Comparison of ENCODE assay signal across 8 cellular contexts in genomic region chr14:30558675-30559555, GRCh38. TPM values are rescaled to one million over a fixed set of nuclear protein-coding genes. Genes with fewer than 3 reads are reported as not detected.
A peak's percentile ranks its signal among the peaks of the same experiment; 100 is the strongest.
DNase-seq lines count a peak whose midpoint lies in the region; ATAC-seq and TF ChIP-seq lines count a peak whose summit lies in the region.

TSS of gene G2E3 (plus strand) at chr14:30559158. CDS start at chr14:30581080, 21,922 bp downstream.

- peaks cover 26% of the 10 kb centered on the region for H3K36me3 Mint-ChIP-seq in activated CD4-positive, alpha-beta T cell treated with anti-CD3 and anti-CD28 coated beads for 36 hours (ENCODE audit: low read depth)

- no peak for TF ChIP-seq CTCF in AG10803 (conservative IDR thresholded peaks at IDR 0.05; ENCODE audit: low read length)
- no peak for TF ChIP-seq CTCF in choroid plexus epithelial cell (conservative IDR thresholded peaks at IDR 0.05; ENCODE audit: low read depth, low read length)

- peaks cover 33% of the 10 kb centered on the region for H3K4me1 Mint-ChIP-seq in activated CD4-positive, alpha-beta T cell treated with anti-CD3 and anti-CD28 coated beads for 36 hours

- DNase-seq in AG10803 (ENCODE audit: low read depth) (peak; percentile 81), NCI-H345 treated with DMSO at 0.1 percent for 48 hours (lab: John Stamatoyannopoulos, UW; ENCODE audit: unreplicated experiment) (peak; percentile 77), choroid plexus epithelial cell (ENCODE audit: low read depth) (peak; percentile 87), kidney tubule cell (ENCODE audit: low spot score) (peak; percentile 91)
- DNase-seq in activated CD4-positive, alpha-beta T cell treated with anti-CD3 and anti-CD28 coated beads for 36 hours: peak; percentile 93
- DNase-seq in stimulated activated CD4-positive, alpha-beta T cell treated with anti-CD3 and anti-CD28 coated beads, Interleukin-1b, Interleukin-23, amount 100 ng/mL, for 24 hours (ENCODE audit: low read depth in 4 of 4, low spot score in 1 of 4): peak; percentile 71 to 82 (median 78)

- CTCF ChIA-PET in activated CD4-positive, alpha-beta T cell treated with anti-CD3 and anti-CD28 coated beads for 36 hours (lab: Charles Lee): interaction anchor here (1.0 kb wide), 1 partner anchor 27 kb away, joined by 3 read pairs; no protein-coding TSS in a partner anchor

- ATAC-seq in GM19035 (IDR thresholded peaks at IDR 0.05; ENCODE audit: unreplicated experiment) (peak; percentile 98), HG03342 (IDR thresholded peaks at IDR 0.05; ENCODE audit: unreplicated experiment) (peak; percentile 98)
- ATAC-seq in activated CD4-positive, alpha-beta T cell treated with anti-CD3 and anti-CD28 coated beads for 36 hours: peak; percentile 99

- peak within 1 kb of the TSS; percentile 100 for H3K4me3 Mint-ChIP-seq in activated CD4-positive, alpha-beta T cell treated with anti-CD3 and anti-CD28 coated beads for 36 hours

- peaks cover 2% of the 10 kb centered on the region for H3K27me3 Mint-ChIP-seq in activated CD4-positive, alpha-beta T cell treated with anti-CD3 and anti-CD28 coated beads for 36 hours

- intact Hi-C loops in activated CD4-positive, alpha-beta T cell treated with anti-CD3 and anti-CD28 coated beads for 36 hours (cut with DNase I, micrococcal nuclease): loop anchor here (1.0 to 2.0 kb wide), 5 partner anchors 61 to 898 kb away; partner anchors contain the start of genes DTD2 (in 1 of the 2), HECTD1 (in 1 of the 2), SCFD1 (in 1 of the 2) and STRN3 (in 1 of the 2)

- peak within 1 kb of the TSS; percentile 93 for H3K4me3 ChIP-seq in AG10803 (ENCODE audit: low read length)
- peak within 1 kb of the TSS; percentile 94 for H3K4me3 ChIP-seq in choroid plexus epithelial cell (ENCODE audit: low read depth, low read length)

- H3K27ac Mint-ChIP-seq in activated CD4-positive, alpha-beta T cell treated with anti-CD3 and anti-CD28 coated beads for 36 hours: peak within 1 kb of the TSS; percentile 100

- POLR2A ChIA-PET in activated CD4-positive, alpha-beta T cell treated with anti-CD3 and anti-CD28 coated beads for 36 hours (lab: Charles Lee): no interaction called here

- H3K9me3 Mint-ChIP-seq in activated CD4-positive, alpha-beta T cell treated with anti-CD3 and anti-CD28 coated beads for 36 hours (ENCODE audit: low read depth): no peaks in the 10 kb centered on the region

RNA-seq across cellular contexts. Expression of gene G2E3, which starts in this region (rescaled TPM):
- 10 to 100 TPM; 16.9 to 29.6 TPM for total RNA-seq in activated CD4-positive, alpha-beta T cell treated with anti-CD3 and anti-CD28 coated beads for 36 hours

Comparison
In these comparisons a context has a peak if more than half of its experiments do, and no peak if none do; other contexts are left out.
1. Peak in every context shown above with its lines: DNase-seq, ATAC-seq and H3K4me3 ChIP-seq.